19 cellular contexts compared by ENCODE assay signal in genomic region chr16:48834576-48834975, GRCh38.
"Had no signal": no experiment of that assay in that cellular context is flagged by ENCODE, and none has a peak within 500 bp of the region (broad histone marks: within the 10 kb centered on the region; RNA-seq: fewer than 3 reads in every experiment).

No MANE protein-coding gene starts in this region.

- DNase-seq: activated CD4-positive, alpha-beta memory T cell treated with anti-CD3 and anti-CD28 coated beads, Interleukin-2, amount 10 ng/mL, durations not matched to agents 7 days and 5 days; activated CD4-positive, alpha-beta T cell treated with anti-CD3 and anti-CD28 coated beads for 36 hours; activated naive CD4-positive, alpha-beta T cell treated with anti-CD3 and anti-CD28 coated beads, Interleukin-2, amount 50 U/mL, for 16 hours; activated T-cell treated with anti-CD3 and anti-CD28 coated beads, Interleukin-2, amount 50 U/mL, for 24 hours; glutamatergic neuron; hypothalamus; kidney glomerular epithelial cell; left ventricle myocardium superior; mesenchymal stem cell; nucleus accumbens; posterior cingulate gyrus; retina; stimulated activated CD4-positive, alpha-beta T cell treated with anti-CD3 and anti-CD28 coated beads, Interleukin-15, amount 100 ng/mL, for 24 hours; stimulated activated CD4-positive, alpha-beta T cell treated with anti-CD3 and anti-CD28 coated beads, Interleukin-4, amount 100 ng/mL, for 1 hour; stimulated activated naive CD4-positive, alpha-beta T cell; tibial artery had no signal

- H3K4me3 ChIP-seq: esophagus muscularis mucosa, tibial artery, vagina had no signal

- H3K36me3 ChIP-seq: esophagus muscularis mucosa, tibial artery, vagina had no signal

- H3K9me3 ChIP-seq: esophagus muscularis mucosa, tibial artery, vagina had no signal

- H3K4me1 ChIP-seq: esophagus muscularis mucosa, tibial artery, vagina had no signal

- ATAC-seq: activated CD4-positive, alpha-beta T cell treated with anti-CD3 and anti-CD28 coated beads for 36 hours; left ventricle myocardium superior; natural killer cell treated with Interleukin-12 subunit alpha and Interleukin-12 subunit beta and Interleukin-15 and Interleukin-18, amount 100 ng/mL, for 72 hours had no signal

- H3K27ac ChIP-seq: esophagus muscularis mucosa, tibial artery, vagina had no signal

- H3K27me3 ChIP-seq: esophagus muscularis mucosa, tibial artery, vagina had no signal
